In the genomic region with DNA sequence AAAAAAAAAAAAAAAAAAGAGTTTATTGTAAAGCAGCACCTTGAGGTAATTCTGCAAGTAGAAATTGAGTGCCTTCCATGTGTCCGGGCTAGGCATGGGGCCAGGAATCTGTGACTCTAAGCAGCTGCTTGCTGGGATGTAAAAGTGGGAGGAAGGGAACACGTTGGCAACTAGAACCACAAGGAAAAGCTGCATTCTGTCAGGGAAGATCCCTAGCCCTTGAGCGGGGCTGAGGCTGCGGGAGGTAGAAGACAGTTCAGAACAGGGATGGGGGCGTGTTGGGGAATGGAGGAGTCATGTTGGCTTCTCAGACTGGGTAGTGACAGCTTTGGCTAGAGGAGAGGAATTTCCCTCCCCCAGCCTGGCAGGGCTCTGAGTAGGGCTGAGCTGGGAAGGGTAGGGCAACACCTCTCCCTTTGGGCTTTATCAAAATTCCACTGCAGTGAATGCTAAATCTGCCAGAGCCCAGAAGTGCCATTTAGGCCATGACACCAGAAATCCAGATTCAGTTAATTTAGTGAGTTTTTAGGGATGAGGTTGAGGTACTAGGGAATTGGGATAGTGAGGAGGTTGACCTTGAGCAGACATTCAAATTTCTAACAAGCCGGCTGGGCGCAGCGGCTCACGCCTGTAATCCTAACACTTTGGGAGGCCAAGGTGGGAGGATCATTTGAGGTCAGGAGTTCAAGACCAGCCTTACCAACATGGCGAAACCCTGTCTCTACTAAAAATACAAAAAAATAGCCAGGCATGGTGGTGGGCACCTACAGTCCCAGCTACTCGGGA, we compare ENCODE assay signal across 8 cellular contexts. TPM values are rescaled to one million over a fixed set of nuclear protein-coding genes. Genes with fewer than 3 reads are reported as not detected.
DNase-seq lines count a peak whose midpoint lies in the region; ATAC-seq and TF ChIP-seq lines count a peak whose summit lies in the region.

No MANE protein-coding gene starts in this region.

- H3K9me3 ChIP-seq in thyroid gland = no peaks in the 10 kb centered on the region

- ATAC-seq in left colon (no peak), HG03159 (IDR thresholded peaks at IDR 0.05; ENCODE audit: unreplicated experiment) (no peak)

- WGBS in thyroid gland, 2 donors = 59 to 67% methylated on average over 11 of the region's 11 CpGs

- H3K4me3 Mint-ChIP-seq in activated naive CD8-positive, alpha-beta T cell treated with anti-CD3 and anti-CD28 coated beads for 36 hours = no peak overlapping the region

- DNase-seq in LNCaP clone FGC (ENCODE audit: low read depth) = peak; percentile 41
- peak in 36 of 61 donors; percentile 6 to 68 (median 28) for DNase-seq in caudate nucleus (lab: John Stamatoyannopoulos, UW)
- DNase-seq in left colon = peak; percentile 50 to 79
- DNase-seq in thyroid gland = peak; percentile 79 to 87
- DNase-seq in activated naive CD8-positive, alpha-beta T cell treated with anti-CD3 and anti-CD28 coated beads for 36 hours = no peak
- no peak for DNase-seq in DMS153 (lab: John Stamatoyannopoulos, UW)
- no peak for DNase-seq in AML-193 (lab: John Stamatoyannopoulos, UW)

- H3K4me1 Mint-ChIP-seq in activated naive CD8-positive, alpha-beta T cell treated with anti-CD3 and anti-CD28 coated beads for 36 hours = peaks cover 11% of the 10 kb centered on the region

- no peaks in the 10 kb centered on the region for H3K27me3 ChIP-seq in thyroid gland

- H3K4me3 ChIP-seq in LNCaP clone FGC (ENCODE audit: low read depth, low read length) (no peak overlapping the region), thyroid gland (replicated peaks in 1 of 3) (no peak overlapping the region)

- H3K36me3 ChIP-seq in thyroid gland = no peaks in the 10 kb centered on the region

- H3K27ac ChIP-seq in caudate nucleus (ENCODE audit: low read depth, low read length) (no peak overlapping the region), thyroid gland (peak overlapping the region in 2 of 3 donors; percentile 20 to 21)

- TF ChIP-seq CTCF in LNCaP clone FGC (IDR thresholded peaks at IDR 0.05; ENCODE audit: control insufficient read depth, extremely low read depth, insufficient read depth) (no peak), thyroid gland (IDR thresholded peaks at IDR 0.05) (no peak)

- no peak for TF ChIP-seq POLR2A in thyroid gland (IDR thresholded peaks at IDR 0.05)

- H3K27ac Mint-ChIP-seq in activated naive CD8-positive, alpha-beta T cell treated with anti-CD3 and anti-CD28 coated beads for 36 hours = no peak overlapping the region

- H3K36me3 Mint-ChIP-seq in activated naive CD8-positive, alpha-beta T cell treated with anti-CD3 and anti-CD28 coated beads for 36 hours = peaks cover 8% of the 10 kb centered on the region

- H3K27me3 Mint-ChIP-seq in activated naive CD8-positive, alpha-beta T cell treated with anti-CD3 and anti-CD28 coated beads for 36 hours = no peaks in the 10 kb centered on the region

- no peaks in the 10 kb centered on the region for H3K9me3 Mint-ChIP-seq in activated naive CD8-positive, alpha-beta T cell treated with anti-CD3 and anti-CD28 coated beads for 36 hours

- peaks cover 11 to 16% of the 10 kb centered on the region in 2 donors for H3K4me1 ChIP-seq in thyroid gland

- intact Hi-C loops in left colon (cut with DNase I, micrococcal nuclease) (no loop called here), thyroid gland (cut with DNase I) (no loop called here)

RNA-seq across cellular contexts. Expression of gene TRAFD1, which starts 3.4 kb away (rescaled TPM):
- 10 to 100 TPM; 25.3 to 32.8 TPM for total RNA-seq in left colon
- total RNA-seq in thyroid gland = 10 to 100 TPM; 24.6 to 34.4 (median 27.9) TPM
- total RNA-seq in activated naive CD8-positive, alpha-beta T cell treated with anti-CD3 and anti-CD28 coated beads for 36 hours = 10 to 100 TPM; 49.6 to 49.8 TPM

RNA-seq across cellular contexts. Expression of gene NAA25, which starts 13.4 kb away (rescaled TPM):
- total RNA-seq in left colon (10 to 100 TPM; 12.4 to 20.4 TPM), thyroid gland (10 to 100 TPM; 22.4 to 37.1 (median 24.7) TPM)
- total RNA-seq in activated naive CD8-positive, alpha-beta T cell treated with anti-CD3 and anti-CD28 coated beads for 36 hours = 10 to 100 TPM; 51.3 to 54.9 TPM

Comparison
In these comparisons a context has a peak if more than half of its experiments do, and no peak if none do; other contexts are left out.
1. DNase-seq: peak in LNCaP clone FGC (single experiment), caudate nucleus (36 of 61), left colon (2 of 2) and thyroid gland (2 of 2); none in activated naive CD8-positive, alpha-beta T cell treated with anti-CD3 and anti-CD28 coated beads for 36 hours (single experiment), DMS153 (single experiment) and AML-193 (0 of 2).